ENCODE assay signal across 8 cellular contexts in the genomic region with DNA sequence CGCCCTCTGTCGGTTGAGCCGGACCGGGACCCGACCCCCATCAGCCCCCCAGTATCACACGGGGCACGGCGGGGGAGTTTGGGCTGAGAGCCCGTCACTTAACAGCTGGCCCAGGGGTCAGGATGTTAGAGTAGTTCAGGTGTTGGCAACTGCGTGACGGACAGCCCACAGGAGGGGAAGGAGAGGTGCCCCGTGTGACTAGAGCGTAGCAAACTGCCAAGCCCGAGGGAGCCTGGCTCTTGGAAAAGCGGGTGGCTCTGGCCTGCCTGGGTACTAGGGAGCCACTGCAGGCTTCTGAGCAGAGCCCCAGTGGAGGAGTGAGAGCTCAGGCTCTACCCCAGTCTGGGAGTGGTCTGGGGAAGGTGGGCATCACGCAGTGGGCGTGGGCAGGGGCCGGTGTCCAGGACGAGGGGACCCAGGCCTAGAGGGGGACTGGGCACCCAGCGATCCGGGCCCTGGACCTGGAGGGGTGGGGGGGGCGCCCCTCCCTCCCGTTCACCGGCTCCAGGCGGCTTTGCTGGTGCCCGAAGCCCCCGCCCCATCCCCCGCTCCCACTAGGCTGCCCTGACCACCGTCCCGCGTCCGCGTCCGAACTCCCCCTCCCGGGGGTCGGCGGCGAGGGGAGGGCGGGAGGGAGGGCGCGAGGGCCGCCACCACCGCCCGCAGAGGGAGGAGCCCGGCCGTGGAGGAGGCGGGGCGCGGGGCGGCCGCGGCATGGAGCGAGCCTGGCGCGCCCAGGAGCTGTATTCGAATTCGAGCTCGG. TPM values are rescaled to one million over a fixed set of nuclear protein-coding genes. Genes with fewer than 3 reads are reported as not detected.
A peak's percentile ranks its signal among the peaks of the same experiment; 100 is the strongest.
DNase-seq lines count a peak whose midpoint lies in the region; ATAC-seq, FAIRE-seq and TF ChIP-seq lines count a peak whose summit lies in the region.
"Had no signal": no experiment of that assay in that cellular context is flagged by ENCODE, and none has a peak within 500 bp of the region (broad histone marks: within the 10 kb centered on the region; RNA-seq: fewer than 3 reads in every experiment).

No MANE protein-coding gene starts in this region.

- no peak for FAIRE-seq in small intestine (lab: Jason Lieb, UNC)

- H3K4me1 ChIP-seq in HCT116 (ENCODE audit: control insufficient read depth in 1 of 2, insufficient read depth in 2 of 2, low read length in 2 of 2) (peaks cover 2 to 10% of the 10 kb centered on the region in 2 experiments; a peak in 1 of 4 replicates), body of pancreas (peaks cover 13% of the 10 kb centered on the region), iPS-15b (ENCODE audit: control insufficient read depth, insufficient read depth, low read length) (no peaks in the 10 kb centered on the region), small intestine (ENCODE audit: control insufficient read depth in 2 of 2, insufficient read depth in 1 of 2, low read depth in 1 of 2, low read length in 1 of 2) (no peaks in the 10 kb centered on the region)

- ATAC-seq in HCT116 = peak; percentile 90
- ATAC-seq in body of pancreas = peak; percentile 65
- no peak for ATAC-seq in HG03457 (IDR thresholded peaks at IDR 0.05; ENCODE audit: unreplicated experiment)
- no peak for ATAC-seq in HG02970 (IDR thresholded peaks at IDR 0.05; ENCODE audit: low FRiP score, unreplicated experiment)

- H2AFZ ChIP-seq in HCT116 (ENCODE audit: low read depth, low read length, poor library complexity, severe bottlenecking) = no peak overlapping the region

- H3K4me3 ChIP-seq in HCT116 (replicated peaks in 1 of 2; ENCODE audit: low read depth in 1 of 2, low read length in 2 of 2) (peak overlapping the region; percentile 35 to 54; a peak in 3 of 4 replicates), body of pancreas (no peak overlapping the region), iPS-15b (ENCODE audit: low read depth, low read length) (peak overlapping the region; percentile 45), small intestine (ENCODE audit: low read depth in 1 of 2, low read length in 2 of 2) (peak overlapping the region in 1 of 2 donors; percentile 35)

- no peak for TF ChIP-seq CTCF in HCT116 (IDR thresholded peaks at IDR 0.05 in 2 of 3, conservative IDR thresholded peaks at IDR 0.05 in 1 of 3; ENCODE audit: borderline replicate concordance in 1 of 3, insufficient read depth in 1 of 3, low read depth in 2 of 3, low read length in 2 of 3)
- TF ChIP-seq CTCF in body of pancreas (IDR thresholded peaks at IDR 0.05) = peak in 6 of 7 experiments; percentile 20 to 35 (median 33)

- H4K20me1 ChIP-seq in HCT116 (ENCODE audit: insufficient read depth) = no peaks in the 10 kb centered on the region

- RAD21 ChIA-PET in HCT116 (lab: Charles Lee; ENCODE audit: low non-redundant PET in 1 of 2, low total read pairs in 2 of 2, uncharacterized antibody in 2 of 2, unreplicated experiment in 2 of 2) = no interaction called here

- H3K9ac ChIP-seq in HCT116 (ENCODE audit: low read length) (no peak overlapping the region), iPS-15b (ENCODE audit: low read depth, low read length) (no peak overlapping the region)

- H3K9me3 ChIP-seq in HCT116 (ENCODE audit: control insufficient read depth in 1 of 2, insufficient read depth in 1 of 2, low read depth in 1 of 2, low read length in 2 of 2) = no peaks in the 10 kb centered on the region
- no peaks in the 10 kb centered on the region for H3K9me3 ChIP-seq in body of pancreas
- no peaks in the 10 kb centered on the region for H3K9me3 ChIP-seq in iPS-15b (ENCODE audit: control insufficient read depth, insufficient read depth, low read length)
- no peaks in the 10 kb centered on the region for H3K9me3 ChIP-seq in small intestine (ENCODE audit: control insufficient read depth, low read depth)

- H3K27ac ChIP-seq in HCT116 (ENCODE audit: low read depth, low read length) = no peak overlapping the region
- H3K27ac ChIP-seq in body of pancreas = no peak overlapping the region
- H3K27ac ChIP-seq in small intestine (ENCODE audit: low read depth in 1 of 2, low read length in 1 of 2) = no peak overlapping the region

- H3K4me2 ChIP-seq in HCT116 (ENCODE audit: low read length) = peak overlapping the region; percentile 65

- CTCF ChIA-PET in HCT116 (lab: Charles Lee) = no interaction called here

- POLR2A ChIA-PET in HCT116 (lab: Charles Lee) = no interaction called here

- 17 to 20% methylated on average over 3 to 43 of the region's 58 CpGs for WGBS in body of pancreas, 2 donors
- 29 to 49% (median 32%) methylated on average over 26 to 57 of the region's 58 CpGs for WGBS in small intestine, 3 donors

- H3K9me2 ChIP-seq in HCT116 (ENCODE audit: insufficient read depth) = no peaks in the 10 kb centered on the region

- H3K36me3 ChIP-seq in HCT116 (ENCODE audit: control insufficient read depth in 1 of 2, insufficient read depth in 2 of 2, low read length in 2 of 2) (no peaks in the 10 kb centered on the region), body of pancreas (replicated peaks in 1 of 2; ENCODE audit: insufficient read depth in 1 of 2, low read depth in 2 of 2) (no peaks in the 10 kb centered on the region), iPS-15b (ENCODE audit: control insufficient read depth, insufficient read depth, low read length) (no peaks in the 10 kb centered on the region), small intestine (ENCODE audit: control insufficient read depth in 2 of 2, insufficient read depth in 2 of 2, low read length in 2 of 2) (no peaks in the 10 kb centered on the region)

- no TSS peak for BruUV-seq in HCT116 (replicated peaks; lab: Mats Ljungman, UMichigan)

- H3K27me3 ChIP-seq in HCT116 (ENCODE audit: insufficient read depth, low read length) (no peaks in the 10 kb centered on the region), body of pancreas (no peaks in the 10 kb centered on the region), iPS-15b (ENCODE audit: control insufficient read depth, insufficient read depth, low read length) (peaks cover 15% of the 10 kb centered on the region), small intestine (ENCODE audit: control insufficient read depth in 2 of 2, insufficient read depth in 2 of 2, low read length in 2 of 2) (no peaks in the 10 kb centered on the region)

- intact Hi-C loops in HCT116 (cut with micrococcal nuclease) (no loop called here), body of pancreas (cut with DNase I) (no loop called here)

- DNase-seq in HCT116 (ENCODE audit: low read depth, low spot score) (no peak), body of pancreas (peak in 2 of 4 donors; percentile 20 to 45), small intestine (peak; percentile 14), NCI-H1694 treated with DMSO at 0.1 percent for 48 hours (lab: John Stamatoyannopoulos, UW) (no peak)

- peaks cover 17% of the 10 kb centered on the region for H3K79me2 ChIP-seq in HCT116 (ENCODE audit: insufficient read depth, low read length)

- TF ChIP-seq POLR2A in HCT116 (IDR thresholded peaks at IDR 0.05; ENCODE audit: borderline replicate concordance, extremely low read depth, insufficient read depth, insufficient read length) = no peak
- no peak for TF ChIP-seq POLR2A in body of pancreas (IDR thresholded peaks at IDR 0.05)

- no peak for TF ChIP-seq RAD21 in HCT116 (IDR thresholded peaks at IDR 0.05; ENCODE audit: low read depth)

TF ChIP-seq in HCT116, 20 proteins besides CTCF, POLR2A, EP300 and RAD21 (continues in another document):
- no peak for TF ChIP-seq SP1 (IDR thresholded peaks at IDR 0.05; ENCODE audit: low read depth)
- TF ChIP-seq, protein P1, sequence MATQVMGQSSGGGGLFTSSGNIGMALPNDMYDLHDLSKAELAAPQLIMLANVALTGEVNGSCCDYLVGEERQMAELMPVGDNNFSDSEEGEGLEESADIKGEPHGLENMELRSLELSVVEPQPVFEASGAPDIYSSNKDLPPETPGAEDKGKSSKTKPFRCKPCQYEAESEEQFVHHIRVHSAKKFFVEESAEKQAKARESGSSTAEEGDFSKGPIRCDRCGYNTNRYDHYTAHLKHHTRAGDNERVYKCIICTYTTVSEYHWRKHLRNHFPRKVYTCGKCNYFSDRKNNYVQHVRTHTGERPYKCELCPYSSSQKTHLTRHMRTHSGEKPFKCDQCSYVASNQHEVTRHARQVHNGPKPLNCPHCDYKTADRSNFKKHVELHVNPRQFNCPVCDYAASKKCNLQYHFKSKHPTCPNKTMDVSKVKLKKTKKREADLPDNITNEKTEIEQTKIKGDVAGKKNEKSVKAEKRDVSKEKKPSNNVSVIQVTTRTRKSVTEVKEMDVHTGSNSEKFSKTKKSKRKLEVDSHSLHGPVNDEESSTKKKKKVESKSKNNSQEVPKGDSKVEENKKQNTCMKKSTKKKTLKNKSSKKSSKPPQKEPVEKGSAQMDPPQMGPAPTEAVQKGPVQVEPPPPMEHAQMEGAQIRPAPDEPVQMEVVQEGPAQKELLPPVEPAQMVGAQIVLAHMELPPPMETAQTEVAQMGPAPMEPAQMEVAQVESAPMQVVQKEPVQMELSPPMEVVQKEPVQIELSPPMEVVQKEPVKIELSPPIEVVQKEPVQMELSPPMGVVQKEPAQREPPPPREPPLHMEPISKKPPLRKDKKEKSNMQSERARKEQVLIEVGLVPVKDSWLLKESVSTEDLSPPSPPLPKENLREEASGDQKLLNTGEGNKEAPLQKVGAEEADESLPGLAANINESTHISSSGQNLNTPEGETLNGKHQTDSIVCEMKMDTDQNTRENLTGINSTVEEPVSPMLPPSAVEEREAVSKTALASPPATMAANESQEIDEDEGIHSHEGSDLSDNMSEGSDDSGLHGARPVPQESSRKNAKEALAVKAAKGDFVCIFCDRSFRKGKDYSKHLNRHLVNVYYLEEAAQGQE (IDR thresholded peaks at IDR 0.05; ENCODE audit: low read depth) = no peak
- no peak for TF ChIP-seq ZNF274 (IDR thresholded peaks at IDR 0.05; ENCODE audit: low read depth, low read length)
- no peak for TF ChIP-seq EZH2 (IDR thresholded peaks at IDR 0.05)
- no peak for TF ChIP-seq EZH2phosphoT487 (IDR thresholded peaks at IDR 0.05; ENCODE audit: borderline replicate concordance)
- no peak for TF ChIP-seq ELF1 (IDR thresholded peaks at IDR 0.05; ENCODE audit: borderline replicate concordance, low read depth)
- TF ChIP-seq, protein P2, sequence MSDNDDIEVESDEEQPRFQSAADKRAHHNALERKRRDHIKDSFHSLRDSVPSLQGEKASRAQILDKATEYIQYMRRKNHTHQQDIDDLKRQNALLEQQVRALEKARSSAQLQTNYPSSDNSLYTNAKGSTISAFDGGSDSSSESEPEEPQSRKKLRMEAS (IDR thresholded peaks at IDR 0.05) = no peak
- TF ChIP-seq, protein P3, sequence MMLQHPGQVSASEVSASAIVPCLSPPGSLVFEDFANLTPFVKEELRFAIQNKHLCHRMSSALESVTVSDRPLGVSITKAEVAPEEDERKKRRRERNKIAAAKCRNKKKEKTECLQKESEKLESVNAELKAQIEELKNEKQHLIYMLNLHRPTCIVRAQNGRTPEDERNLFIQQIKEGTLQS (IDR thresholded peaks at IDR 0.05) = no peak
- TF ChIP-seq CEBPB (IDR thresholded peaks at IDR 0.05; ENCODE audit: low read depth) = no peak
- TF ChIP-seq POLR2AphosphoS5 (IDR thresholded peaks at IDR 0.05; ENCODE audit: low read depth, low read length) = no peak
- no peak for TF ChIP-seq EGR1 (IDR thresholded peaks at IDR 0.05; ENCODE audit: low read depth)

RNA-seq across cellular contexts. Expression of a gene that starts 24.4 kb away (rescaled TPM):
- total RNA-seq in HCT116 (2021; ENCODE audit: unreplicated experiment) (16.0 TPM), body of pancreas (10 to 100 TPM in 1 of 2 donors, 1 to 10 TPM in 1; 6.0 to 15.5 TPM)
- polyA plus RNA-seq in HCT116 (2012) = 7.2 and 7.3 TPM in 2 replicates
- 10 to 100 TPM in 1 of 3 donors, under 1 TPM in 2; 0.27 to 10.0 (median 0.45) TPM for polyA plus RNA-seq in small intestine

RNA-seq across cellular contexts. Expression of a gene that starts 41.0 kb away (rescaled TPM):
- total RNA-seq in HCT116 (2021; ENCODE audit: unreplicated experiment) (1.5 TPM), body of pancreas (not detected)
- 1.1 and 1.2 TPM in 2 replicates for polyA plus RNA-seq in HCT116 (2012)
- under 1 TPM in 1 of 3 donors, not detected in 2; 0.25 TPM for polyA plus RNA-seq in small intestine
- total RNA-seq: RPMI7951 had no signal

Comparison
In these comparisons a context has a peak if more than half of its experiments do, and no peak if none do; other contexts are left out.
1. ATAC-seq: peak in HCT116 (single experiment) and body of pancreas (single experiment); none in HG03457 (single experiment) and HG02970 (single experiment).
2. H3K4me3 ChIP-seq: peak in HCT116 (2 of 2) and iPS-15b (single experiment); none in body of pancreas (0 of 2).
3. CTCF ChIP-seq: peak in body of pancreas (6 of 7); none in HCT116 (0 of 3).